Comparison of ENCODE assay signal across 8 cellular contexts in genomic region chr19:47514869-47515588, GRCh38. TPM values are rescaled to one million over a fixed set of nuclear protein-coding genes. Genes with fewer than 3 reads are reported as not detected.
DNase-seq lines count a peak whose midpoint lies in the region; ATAC-seq and TF ChIP-seq lines count a peak whose summit lies in the region.

TSS of gene NAPA (minus strand) at chr19:47515063. CDS start at chr19:47514940, 123 bp downstream.

- DNase-seq in NCI-H774 (lab: John Stamatoyannopoulos, UW) (peak; percentile 100), left lobe of liver (ENCODE audit: low spot score) (peak; percentile 100)
- peak; percentile 100 for DNase-seq in activated CD4-positive, alpha-beta T cell treated with anti-CD3 and anti-CD28 coated beads, Interleukin-2, amount 50 U/mL, for 4 hours
- peak; percentile 100 for DNase-seq in stimulated activated CD4-positive, alpha-beta T cell treated with anti-CD3 and anti-CD28 coated beads, Interleukin-2, amount 100 ng/mL, for 4 hours (ENCODE audit: low read depth)

- peak within 1 kb of the TSS; percentile 100 for H3K4me3 Mint-ChIP-seq in dendritic cell treated with granulocyte-macrophage colony-stimulating factor and Interleukin-4, amounts not matched to agents 40 ng/mL and 50 ng/mL, for 4 days

- TF ChIP-seq CTCF in C4-2B (conservative IDR thresholded peaks at IDR 0.05): no peak

- no peaks in the 10 kb centered on the region for H3K9me3 Mint-ChIP-seq in dendritic cell treated with granulocyte-macrophage colony-stimulating factor and Interleukin-4, amounts not matched to agents 40 ng/mL and 50 ng/mL, for 4 days

- peaks cover 7% of the 10 kb centered on the region for H3K27me3 Mint-ChIP-seq in dendritic cell treated with granulocyte-macrophage colony-stimulating factor and Interleukin-4, amounts not matched to agents 40 ng/mL and 50 ng/mL, for 4 days

- ATAC-seq in GM19395 (IDR thresholded peaks at IDR 0.05; ENCODE audit: unreplicated experiment) (peak; percentile 83), HG03565 (IDR thresholded peaks at IDR 0.05; ENCODE audit: unreplicated experiment) (peak; percentile 73), left lobe of liver (peak; percentile 83)

- intact Hi-C loops in dendritic cell treated with granulocyte-macrophage colony-stimulating factor and Interleukin-4, amounts not matched to agents 40 ng/mL and 50 ng/mL, for 4 days (cut with micrococcal nuclease): loop anchor here (1.0 to 10.0 kb wide), 6 partner anchors 31 to 180 kb away; partner anchors contain the start of genes BICRA and KPTN

- peaks cover 46% of the 10 kb centered on the region for H3K36me3 Mint-ChIP-seq in dendritic cell treated with granulocyte-macrophage colony-stimulating factor and Interleukin-4, amounts not matched to agents 40 ng/mL and 50 ng/mL, for 4 days (ENCODE audit: low read depth)

- H3K27ac ChIP-seq in C4-2B: peak within 1 kb of the TSS; percentile 96

- H3K27ac Mint-ChIP-seq in dendritic cell treated with granulocyte-macrophage colony-stimulating factor and Interleukin-4, amounts not matched to agents 40 ng/mL and 50 ng/mL, for 4 days: peak within 1 kb of the TSS; percentile 100

- H3K4me1 Mint-ChIP-seq in dendritic cell treated with granulocyte-macrophage colony-stimulating factor and Interleukin-4, amounts not matched to agents 40 ng/mL and 50 ng/mL, for 4 days (ENCODE audit: low read depth): peaks cover 60% of the 10 kb centered on the region

RNA-seq across cellular contexts. Expression of gene NAPA, which starts in this region (rescaled TPM):
- 96.3 TPM for total RNA-seq in left lobe of liver

Comparison
In these comparisons a context has a peak if more than half of its experiments do, and no peak if none do; other contexts are left out.
1. Peak in every context shown above with its lines: DNase-seq, ATAC-seq and H3K27ac ChIP-seq.